Comparison of ENCODE assay signal across 1 cellular context in the genomic region with DNA sequence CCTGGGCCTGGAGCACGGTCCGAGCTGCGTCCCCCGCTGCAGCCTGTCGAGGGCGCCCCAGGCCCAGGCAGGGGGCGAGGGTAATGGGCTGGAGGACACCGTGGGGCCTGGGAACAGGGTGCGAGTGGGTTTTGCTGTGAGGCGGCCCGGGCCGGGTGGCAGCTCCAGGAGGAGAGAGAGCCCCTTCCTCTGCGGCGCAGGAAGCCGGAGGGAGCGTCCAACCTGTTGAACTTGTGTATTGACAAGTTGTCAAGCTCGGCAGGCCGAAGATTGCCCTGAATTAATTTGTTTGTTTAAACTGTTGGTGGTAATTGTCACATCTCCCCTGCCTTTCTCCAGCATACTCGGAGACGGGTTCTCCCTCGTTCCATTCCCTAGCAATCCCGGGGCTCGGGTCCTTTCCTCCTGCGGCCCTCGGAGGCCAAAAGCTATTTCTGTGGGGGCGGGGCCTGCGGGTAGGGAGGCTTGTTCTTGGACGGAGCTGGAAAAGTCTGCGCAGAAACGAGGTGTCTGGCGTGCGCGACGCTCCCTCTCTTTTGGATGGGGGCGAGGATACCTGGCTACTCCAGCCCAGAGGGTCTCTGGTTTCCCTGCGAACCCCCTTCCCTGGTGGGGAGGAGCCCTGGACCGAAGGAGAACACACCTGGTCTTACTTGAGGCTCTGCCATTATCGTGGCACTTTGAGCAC.
TF ChIP-seq lines count a peak whose summit lies in the region.

No MANE protein-coding gene starts in this region.

TF ChIP-seq in HepG2, 621 proteins besides CTCF, POLR2A, EP300 and RAD21 (continued from another document):
- TF ChIP-seq ZNF556 (CRISPR knock-in tag; IDR thresholded peaks at IDR 0.05; ENCODE audit: borderline replicate concordance) (no peak), GABPB1 (CRISPR knock-in tag; IDR thresholded peaks at IDR 0.05) (0 out of 2 replicates have a peak, but pooled peaks have one; percentile 39), TARDBP (CRISPR knock-in tag; IDR thresholded peaks at IDR 0.05) (no peak), ZMAT3 (CRISPR knock-in tag; conservative IDR thresholded peaks at IDR 0.05) (0 out of 2 replicates have a peak, but pooled peaks have one; percentile 30), KLF16 (CRISPR knock-in tag; IDR thresholded peaks at IDR 0.05) (no peak), ZNF263 (CRISPR knock-in tag; IDR thresholded peaks at IDR 0.05) (0 out of 2 replicates have a peak, but pooled peaks have one; percentile 14)
- TF ChIP-seq, protein P1, sequence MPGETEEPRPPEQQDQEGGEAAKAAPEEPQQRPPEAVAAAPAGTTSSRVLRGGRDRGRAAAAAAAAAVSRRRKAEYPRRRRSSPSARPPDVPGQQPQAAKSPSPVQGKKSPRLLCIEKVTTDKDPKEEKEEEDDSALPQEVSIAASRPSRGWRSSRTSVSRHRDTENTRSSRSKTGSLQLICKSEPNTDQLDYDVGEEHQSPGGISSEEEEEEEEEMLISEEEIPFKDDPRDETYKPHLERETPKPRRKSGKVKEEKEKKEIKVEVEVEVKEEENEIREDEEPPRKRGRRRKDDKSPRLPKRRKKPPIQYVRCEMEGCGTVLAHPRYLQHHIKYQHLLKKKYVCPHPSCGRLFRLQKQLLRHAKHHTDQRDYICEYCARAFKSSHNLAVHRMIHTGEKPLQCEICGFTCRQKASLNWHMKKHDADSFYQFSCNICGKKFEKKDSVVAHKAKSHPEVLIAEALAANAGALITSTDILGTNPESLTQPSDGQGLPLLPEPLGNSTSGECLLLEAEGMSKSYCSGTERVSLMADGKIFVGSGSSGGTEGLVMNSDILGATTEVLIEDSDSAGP (CRISPR knock-in tag; IDR thresholded peaks at IDR 0.05; ENCODE audit: borderline replicate concordance): peak; percentile 26; the same call in 1 of the 2 replicates
- TF ChIP-seq, protein P2, sequence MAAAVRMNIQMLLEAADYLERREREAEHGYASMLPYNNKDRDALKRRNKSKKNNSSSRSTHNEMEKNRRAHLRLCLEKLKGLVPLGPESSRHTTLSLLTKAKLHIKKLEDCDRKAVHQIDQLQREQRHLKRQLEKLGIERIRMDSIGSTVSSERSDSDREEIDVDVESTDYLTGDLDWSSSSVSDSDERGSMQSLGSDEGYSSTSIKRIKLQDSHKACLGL (CRISPR knock-in tag; IDR thresholded peaks at IDR 0.05): no peak
- TF ChIP-seq, protein P3, sequence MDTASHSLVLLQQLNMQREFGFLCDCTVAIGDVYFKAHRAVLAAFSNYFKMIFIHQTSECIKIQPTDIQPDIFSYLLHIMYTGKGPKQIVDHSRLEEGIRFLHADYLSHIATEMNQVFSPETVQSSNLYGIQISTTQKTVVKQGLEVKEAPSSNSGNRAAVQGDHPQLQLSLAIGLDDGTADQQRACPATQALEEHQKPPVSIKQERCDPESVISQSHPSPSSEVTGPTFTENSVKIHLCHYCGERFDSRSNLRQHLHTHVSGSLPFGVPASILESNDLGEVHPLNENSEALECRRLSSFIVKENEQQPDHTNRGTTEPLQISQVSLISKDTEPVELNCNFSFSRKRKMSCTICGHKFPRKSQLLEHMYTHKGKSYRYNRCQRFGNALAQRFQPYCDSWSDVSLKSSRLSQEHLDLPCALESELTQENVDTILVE (CRISPR knock-in tag; IDR thresholded peaks at IDR 0.05): no peak
